ENCODE assay signal across 8 cellular contexts in the genomic region with DNA sequence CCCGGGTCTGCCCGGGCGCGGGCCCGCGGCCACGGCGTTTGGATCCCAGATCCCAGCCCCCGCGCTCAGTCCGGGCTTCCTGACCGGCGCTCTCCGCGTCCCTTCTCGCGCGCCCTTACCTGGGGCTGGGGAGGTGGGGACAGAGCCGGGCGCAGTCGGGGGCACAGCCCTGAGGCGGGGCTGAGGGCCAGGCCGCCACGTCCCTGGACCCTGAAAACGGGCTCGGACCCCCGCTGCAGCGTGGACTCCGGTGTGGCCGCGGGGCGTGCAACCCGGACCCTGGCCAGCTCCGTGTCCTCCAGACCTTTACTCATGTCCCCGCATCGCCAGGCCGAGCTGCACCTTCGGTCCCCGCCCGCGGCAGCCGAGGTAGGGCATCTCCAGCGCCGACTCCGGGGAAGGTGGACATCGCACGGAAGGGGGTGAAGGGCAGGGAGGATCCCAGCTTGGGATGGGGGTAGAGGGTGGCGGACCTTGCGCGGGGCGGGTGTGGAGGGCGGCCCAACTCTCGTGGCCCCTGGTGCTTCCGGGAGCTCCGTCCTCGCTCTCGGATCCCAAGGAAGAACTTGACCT. TPM values are rescaled to one million over a fixed set of nuclear protein-coding genes. Genes with fewer than 3 reads are reported as not detected.
A peak's percentile ranks its signal among the peaks of the same experiment; 100 is the strongest.
DNase-seq lines count a peak whose midpoint lies in the region; ATAC-seq and TF ChIP-seq lines count a peak whose summit lies in the region.

No MANE protein-coding gene starts in this region.

- H3K9me3 ChIP-seq in CD8-positive, alpha-beta T cell (ENCODE audit: low read length) = no peaks in the 10 kb centered on the region
- no peaks in the 10 kb centered on the region for H3K9me3 ChIP-seq in fibroblast of lung (ENCODE audit: control insufficient read depth, insufficient read depth, low read depth, low read length)
- no peaks in the 10 kb centered on the region for H3K9me3 ChIP-seq in osteoblast (ENCODE audit: low read depth, low read length)

- H3K79me2 ChIP-seq in fibroblast of lung (ENCODE audit: control insufficient read depth, insufficient read depth, low read length) = peaks cover 2% of the 10 kb centered on the region
- peaks cover 17% of the 10 kb centered on the region for H3K79me2 ChIP-seq in osteoblast (ENCODE audit: insufficient read depth, low read length)

- H3K9me3 Mint-ChIP-seq in CD8-positive, alpha-beta T cell = no peaks in the 10 kb centered on the region

- peak overlapping the region; percentile 81 for H3K4me2 ChIP-seq in fibroblast of lung (ENCODE audit: extremely low read depth, insufficient read depth, low read length)
- peak overlapping the region; percentile 85 for H3K4me2 ChIP-seq in osteoblast (ENCODE audit: insufficient read depth, low read length)

- peaks cover 22% of the 10 kb centered on the region for H3K36me3 Mint-ChIP-seq in CD8-positive, alpha-beta T cell

- H3K9ac ChIP-seq in fibroblast of lung (ENCODE audit: insufficient read depth, low read length) = peak overlapping the region; percentile 59

- H4K20me1 ChIP-seq in fibroblast of lung (ENCODE audit: control insufficient read depth, extremely low read depth, insufficient read depth, low read length) (no peaks in the 10 kb centered on the region), osteoblast (ENCODE audit: insufficient read depth, low read length) (peaks cover 18% of the 10 kb centered on the region)

- peaks cover 12% of the 10 kb centered on the region for H3K4me1 ChIP-seq in CD8-positive, alpha-beta T cell (ENCODE audit: insufficient read depth, low read length)
- H3K4me1 ChIP-seq in fibroblast of lung (ENCODE audit: control insufficient read depth, extremely low read depth, insufficient read depth, low read length) (no peaks in the 10 kb centered on the region), osteoblast (ENCODE audit: insufficient read depth, low read length) (peaks cover 13% of the 10 kb centered on the region)

- H2AFZ ChIP-seq in fibroblast of lung (ENCODE audit: low read length) (peak overlapping the region; percentile 71), osteoblast (ENCODE audit: low read length) (peak overlapping the region; percentile 79)

- POLR2A ChIA-PET in CD8-positive, alpha-beta T cell (lab: Charles Lee) = no interaction called here

- peaks cover 10% of the 10 kb centered on the region for H3K27me3 ChIP-seq in CD8-positive, alpha-beta T cell (ENCODE audit: insufficient read depth, low read length)
- H3K27me3 ChIP-seq in fibroblast of lung (ENCODE audit: control insufficient read depth, insufficient read depth, low read length) (no peaks in the 10 kb centered on the region), osteoblast (ENCODE audit: insufficient read depth, low read length) (no peaks in the 10 kb centered on the region)

- H3K27ac Mint-ChIP-seq in CD8-positive, alpha-beta T cell = no peak overlapping the region

- H3K4me3 ChIP-seq in CD8-positive, alpha-beta T cell (ENCODE audit: low read depth, low read length) = peak overlapping the region; percentile 43
- H3K4me3 ChIP-seq in fibroblast of lung (replicated peaks in 1 of 4; ENCODE audit: control extremely low read depth in 1 of 4, insufficient read depth in 1 of 4, low read depth in 3 of 4, low read length in 4 of 4) (peak overlapping the region; percentile 51 to 78 (median 58)), osteoblast (ENCODE audit: insufficient read depth, low read length) (peak overlapping the region; percentile 84)

- no peak for TF ChIP-seq CTCF in CD8-positive, alpha-beta T cell (IDR thresholded peaks at IDR 0.05)
- TF ChIP-seq CTCF in fibroblast of lung (conservative IDR thresholded peaks at IDR 0.05 in 1 of 2, IDR thresholded peaks at IDR 0.05 in 1 of 2; ENCODE audit: low read depth in 1 of 2, low read length in 2 of 2) = no peak
- TF ChIP-seq CTCF in osteoblast (IDR thresholded peaks at IDR 0.05; ENCODE audit: extremely low read depth, low read depth, low read length) = no peak

- no peak for DNase-seq in CD8-positive, alpha-beta T cell
- DNase-seq in OCI-M1 (lab: John Stamatoyannopoulos, UW) (peak; percentile 81), fibroblast of lung (ENCODE audit: low read depth in 2 of 2) (peak in 1 of 2 donors; percentile 9), osteoblast (ENCODE audit: insufficient read length, low spot score, missing footprints) (peak; percentile 92), NCI-H82 treated with DMSO at 0.1 percent for 48 hours (lab: John Stamatoyannopoulos, UW; ENCODE audit: unreplicated experiment) (no peak)

- peaks cover 25% of the 10 kb centered on the region for H3K27me3 Mint-ChIP-seq in CD8-positive, alpha-beta T cell (ENCODE audit: low read depth)

- no peak overlapping the region for H3K27ac ChIP-seq in CD8-positive, alpha-beta T cell (ENCODE audit: low read depth, low read length)
- no peak overlapping the region for H3K27ac ChIP-seq in fibroblast of lung (ENCODE audit: insufficient read depth, low read length)
- H3K27ac ChIP-seq in osteoblast (ENCODE audit: low read depth, low read length) = no peak overlapping the region

- CTCF ChIA-PET in CD8-positive, alpha-beta T cell (lab: Charles Lee) = interaction anchor here (1.3 kb wide), 1 partner anchor 12 kb away, joined by 6 read pairs; no protein-coding TSS in a partner anchor

- intact Hi-C loops in CD8-positive, alpha-beta T cell (cut with DNase I, micrococcal nuclease) = no loop called here

- ATAC-seq in CD8-positive, alpha-beta T cell = peak; percentile 14
- ATAC-seq in GM18870 (IDR thresholded peaks at IDR 0.05; ENCODE audit: unreplicated experiment) (no peak), HG03175 (IDR thresholded peaks at IDR 0.05; ENCODE audit: unreplicated experiment) (no peak), GM21381 (IDR thresholded peaks at IDR 0.05; ENCODE audit: unreplicated experiment) (no peak)

- H3K4me1 Mint-ChIP-seq in CD8-positive, alpha-beta T cell (ENCODE audit: low read depth) = peaks cover 6% of the 10 kb centered on the region

- peak overlapping the region; percentile 47 for H3K4me3 Mint-ChIP-seq in CD8-positive, alpha-beta T cell

- H3K36me3 ChIP-seq in CD8-positive, alpha-beta T cell (ENCODE audit: insufficient read depth, low read length) = no peaks in the 10 kb centered on the region
- peaks cover 2% of the 10 kb centered on the region for H3K36me3 ChIP-seq in fibroblast of lung (ENCODE audit: control insufficient read depth, insufficient read depth, low read length)
- peaks cover 15% of the 10 kb centered on the region for H3K36me3 ChIP-seq in osteoblast (ENCODE audit: insufficient read depth, low read length)

RNA-seq across cellular contexts. Expression of gene AIFM3, which starts 9.9 kb away (rescaled TPM):
- under 1 TPM in 1 of 2 experiments, not detected in 1; 0.39 TPM for total RNA-seq in CD8-positive, alpha-beta T cell
- total RNA-seq in fibroblast of lung = 1.3 and 2.0 TPM in 2 replicates
- 0.14 and 0.15 TPM in 2 replicates for polyA plus RNA-seq in fibroblast of lung
- polyA plus RNA-seq in fibroblast of lung (2012) = 0.10 and 0.55 TPM in 2 replicates
- polyA minus RNA-seq in fibroblast of lung (ENCODE audit: low replicate concordance) = 0.52 and 1.4 TPM in 2 replicates
- total RNA-seq in osteoblast = 0.59 and 0.72 TPM in 2 replicates

RNA-seq across cellular contexts. Expression of gene LZTR1, which starts 24.9 kb away (rescaled TPM):
- 10 to 100 TPM; 42.8 to 44.8 TPM for total RNA-seq in CD8-positive, alpha-beta T cell
- 51.9 and 75.8 TPM in 2 replicates for total RNA-seq in fibroblast of lung
- 25.1 and 27.4 TPM in 2 replicates for polyA plus RNA-seq in fibroblast of lung
- polyA plus RNA-seq in fibroblast of lung (2012) = 30.9 and 31.8 TPM in 2 replicates
- 129 and 153 TPM in 2 replicates for polyA minus RNA-seq in fibroblast of lung (ENCODE audit: low replicate concordance)
- 56.8 and 58.0 TPM in 2 replicates for total RNA-seq in osteoblast

RNA-seq across cellular contexts. Expression of gene CRKL, which starts 40.0 kb away (rescaled TPM):
- total RNA-seq in CD8-positive, alpha-beta T cell = 10 to 100 TPM; 57.7 to 60.2 TPM
- total RNA-seq in fibroblast of lung = 39.8 and 45.1 TPM in 2 replicates
- polyA plus RNA-seq in fibroblast of lung = 23.8 and 26.0 TPM in 2 replicates
- polyA plus RNA-seq in fibroblast of lung (2012) = 23.9 and 24.4 TPM in 2 replicates
- polyA minus RNA-seq in fibroblast of lung (ENCODE audit: low replicate concordance) = 31.1 and 39.1 TPM in 2 replicates
- total RNA-seq in osteoblast = 31.2 and 38.4 TPM in 2 replicates

RNA-seq across cellular contexts. Expression of gene THAP7, which starts 44.7 kb away (rescaled TPM):
- 10 to 100 TPM; 71.2 to 73.6 TPM for total RNA-seq in CD8-positive, alpha-beta T cell
- total RNA-seq in fibroblast of lung = 25.9 and 26.3 TPM in 2 replicates
- 15.7 and 15.8 TPM in 2 replicates for polyA plus RNA-seq in fibroblast of lung
- 19.7 and 22.0 TPM in 2 replicates for polyA plus RNA-seq in fibroblast of lung (2012)
- 9.0 and 9.9 TPM in 2 replicates for polyA minus RNA-seq in fibroblast of lung (ENCODE audit: low replicate concordance)
- 23.9 and 24.2 TPM in 2 replicates for total RNA-seq in osteoblast

RNA-seq across cellular contexts. Expression of gene P2RX6, which starts 57.8 kb away (rescaled TPM):
- under 1 TPM; 0.30 to 0.36 TPM for total RNA-seq in CD8-positive, alpha-beta T cell
- 4.6 and 17.8 TPM in 2 replicates for total RNA-seq in fibroblast of lung
- polyA plus RNA-seq in fibroblast of lung = 0.84 and 3.6 TPM in 2 replicates
- 1.9 and 6.0 TPM in 2 replicates for polyA plus RNA-seq in fibroblast of lung (2012)
- 4.1 and 8.2 TPM in 2 replicates for polyA minus RNA-seq in fibroblast of lung (ENCODE audit: low replicate concordance)
- 3.2 and 5.1 TPM in 2 replicates for total RNA-seq in osteoblast

Comparison
In these comparisons a context has a peak if more than half of its experiments do, and no peak if none do; other contexts are left out.
1. DNase-seq: peak in OCI-M1 (single experiment) and osteoblast (single experiment); none in CD8-positive, alpha-beta T cell (0 of 7) and NCI-H82 treated with DMSO at 0.1 percent for 48 hours (single experiment).
2. Peak in every context shown above with its lines, with median percentiles within 50 percentile points of each other: H3K4me3 ChIP-seq.